Comparison of ENCODE assay signal across 1 cellular context in the genomic region with DNA sequence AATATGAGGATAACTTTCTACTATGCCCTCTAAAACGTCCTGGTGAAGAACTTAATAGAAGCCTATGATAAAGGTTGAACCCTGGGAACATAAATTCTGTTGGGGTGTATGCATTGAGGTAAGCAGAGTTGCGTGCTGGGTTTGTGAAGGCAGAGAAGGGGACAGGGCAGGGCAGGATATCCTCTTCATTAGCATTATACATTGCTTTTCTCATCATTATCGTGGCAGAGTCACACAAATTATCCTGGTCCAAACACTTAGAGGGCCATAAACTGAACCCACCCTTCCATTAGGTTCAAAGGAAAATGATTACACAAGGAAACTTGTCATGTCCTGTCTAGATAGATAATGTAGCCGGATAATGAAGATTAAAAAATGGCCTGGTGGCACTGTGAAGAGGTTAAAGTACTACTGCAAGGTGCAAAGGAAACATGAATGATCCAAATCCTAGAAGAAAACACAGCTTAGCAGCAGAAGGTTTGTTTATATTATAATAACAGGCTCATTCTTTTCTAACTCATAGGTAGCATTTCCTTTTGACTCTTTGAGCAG.
TF ChIP-seq lines count a peak whose summit lies in the region.

No MANE protein-coding gene starts in this region.

TF ChIP-seq in GM23338, 12 proteins besides CTCF, POLR2A, EP300 and RAD21 (continued from another document):
- TF ChIP-seq, protein P1, sequence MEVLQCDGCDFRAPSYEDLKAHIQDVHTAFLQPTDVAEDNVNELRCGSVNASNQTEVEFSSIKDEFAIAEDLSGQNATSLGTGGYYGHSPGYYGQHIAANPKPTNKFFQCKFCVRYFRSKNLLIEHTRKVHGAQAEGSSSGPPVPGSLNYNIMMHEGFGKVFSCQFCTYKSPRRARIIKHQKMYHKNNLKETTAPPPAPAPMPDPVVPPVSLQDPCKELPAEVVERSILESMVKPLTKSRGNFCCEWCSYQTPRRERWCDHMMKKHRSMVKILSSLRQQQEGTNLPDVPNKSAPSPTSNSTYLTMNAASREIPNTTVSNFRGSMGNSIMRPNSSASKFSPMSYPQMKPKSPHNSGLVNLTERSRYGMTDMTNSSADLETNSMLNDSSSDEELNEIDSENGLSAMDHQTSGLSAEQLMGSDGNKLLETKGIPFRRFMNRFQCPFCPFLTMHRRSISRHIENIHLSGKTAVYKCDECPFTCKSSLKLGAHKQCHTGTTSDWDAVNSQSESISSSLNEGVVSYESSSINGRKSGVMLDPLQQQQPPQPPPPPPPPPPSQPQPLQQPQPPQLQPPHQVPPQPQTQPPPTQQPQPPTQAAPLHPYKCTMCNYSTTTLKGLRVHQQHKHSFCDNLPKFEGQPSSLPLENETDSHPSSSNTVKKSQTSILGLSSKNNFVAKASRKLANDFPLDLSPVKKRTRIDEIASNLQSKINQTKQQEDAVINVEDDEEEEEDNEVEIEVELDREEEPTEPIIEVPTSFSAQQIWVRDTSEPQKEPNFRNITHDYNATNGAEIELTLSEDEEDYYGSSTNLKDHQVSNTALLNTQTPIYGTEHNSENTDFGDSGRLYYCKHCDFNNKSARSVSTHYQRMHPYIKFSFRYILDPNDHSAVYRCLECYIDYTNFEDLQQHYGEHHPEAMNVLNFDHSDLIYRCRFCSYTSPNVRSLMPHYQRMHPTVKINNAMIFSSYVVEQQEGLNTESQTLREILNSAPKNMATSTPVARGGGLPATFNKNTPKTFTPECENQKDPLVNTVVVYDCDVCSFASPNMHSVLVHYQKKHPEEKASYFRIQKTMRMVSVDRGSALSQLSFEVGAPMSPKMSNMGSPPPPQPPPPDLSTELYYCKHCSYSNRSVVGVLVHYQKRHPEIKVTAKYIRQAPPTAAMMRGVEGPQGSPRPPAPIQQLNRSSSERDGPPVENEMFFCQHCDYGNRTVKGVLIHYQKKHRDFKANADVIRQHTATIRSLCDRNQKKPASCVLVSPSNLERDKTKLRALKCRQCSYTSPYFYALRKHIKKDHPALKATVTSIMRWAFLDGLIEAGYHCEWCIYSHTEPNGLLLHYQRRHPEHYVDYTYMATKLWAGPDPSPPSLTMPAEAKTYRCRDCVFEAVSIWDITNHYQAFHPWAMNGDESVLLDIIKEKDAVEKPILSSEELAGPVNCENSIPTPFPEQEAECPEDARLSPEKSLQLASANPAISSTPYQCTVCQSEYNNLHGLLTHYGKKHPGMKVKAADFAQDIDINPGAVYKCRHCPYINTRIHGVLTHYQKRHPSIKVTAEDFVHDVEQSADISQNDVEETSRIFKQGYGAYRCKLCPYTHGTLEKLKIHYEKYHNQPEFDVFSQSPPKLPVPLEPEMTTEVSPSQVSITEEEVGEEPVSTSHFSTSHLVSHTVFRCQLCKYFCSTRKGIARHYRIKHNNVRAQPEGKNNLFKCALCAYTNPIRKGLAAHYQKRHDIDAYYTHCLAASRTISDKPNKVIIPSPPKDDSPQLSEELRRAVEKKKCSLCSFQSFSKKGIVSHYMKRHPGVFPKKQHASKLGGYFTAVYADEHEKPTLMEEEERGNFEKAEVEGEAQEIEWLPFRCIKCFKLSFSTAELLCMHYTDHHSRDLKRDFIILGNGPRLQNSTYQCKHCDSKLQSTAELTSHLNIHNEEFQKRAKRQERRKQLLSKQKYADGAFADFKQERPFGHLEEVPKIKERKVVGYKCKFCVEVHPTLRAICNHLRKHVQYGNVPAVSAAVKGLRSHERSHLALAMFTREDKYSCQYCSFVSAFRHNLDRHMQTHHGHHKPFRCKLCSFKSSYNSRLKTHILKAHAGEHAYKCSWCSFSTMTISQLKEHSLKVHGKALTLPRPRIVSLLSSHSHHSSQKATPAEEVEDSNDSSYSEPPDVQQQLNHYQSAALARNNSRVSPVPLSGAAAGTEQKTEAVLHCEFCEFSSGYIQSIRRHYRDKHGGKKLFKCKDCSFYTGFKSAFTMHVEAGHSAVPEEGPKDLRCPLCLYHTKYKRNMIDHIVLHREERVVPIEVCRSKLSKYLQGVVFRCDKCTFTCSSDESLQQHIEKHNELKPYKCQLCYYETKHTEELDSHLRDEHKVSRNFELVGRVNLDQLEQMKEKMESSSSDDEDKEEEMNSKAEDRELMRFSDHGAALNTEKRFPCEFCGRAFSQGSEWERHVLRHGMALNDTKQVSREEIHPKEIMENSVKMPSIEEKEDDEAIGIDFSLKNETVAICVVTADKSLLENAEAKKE (CRISPR knock-in tag; IDR thresholded peaks at IDR 0.05), result no peak
- no peak for TF ChIP-seq CREB1 (CRISPR knock-in tag; IDR thresholded peaks at IDR 0.05; ENCODE audit: low read depth)
- no peak for TF ChIP-seq JUNB (IDR thresholded peaks at IDR 0.05; ENCODE audit: unreplicated experiment)
- no peak for TF ChIP-seq EZH2phosphoT487 (IDR thresholded peaks at IDR 0.05; ENCODE audit: unreplicated experiment)
- TF ChIP-seq ZNF114 (CRISPR knock-in tag; IDR thresholded peaks at IDR 0.05), result no peak
- no peak for TF ChIP-seq POLR2AphosphoS5 (IDR thresholded peaks at IDR 0.05; ENCODE audit: low read depth)
- TF ChIP-seq, protein P2, sequence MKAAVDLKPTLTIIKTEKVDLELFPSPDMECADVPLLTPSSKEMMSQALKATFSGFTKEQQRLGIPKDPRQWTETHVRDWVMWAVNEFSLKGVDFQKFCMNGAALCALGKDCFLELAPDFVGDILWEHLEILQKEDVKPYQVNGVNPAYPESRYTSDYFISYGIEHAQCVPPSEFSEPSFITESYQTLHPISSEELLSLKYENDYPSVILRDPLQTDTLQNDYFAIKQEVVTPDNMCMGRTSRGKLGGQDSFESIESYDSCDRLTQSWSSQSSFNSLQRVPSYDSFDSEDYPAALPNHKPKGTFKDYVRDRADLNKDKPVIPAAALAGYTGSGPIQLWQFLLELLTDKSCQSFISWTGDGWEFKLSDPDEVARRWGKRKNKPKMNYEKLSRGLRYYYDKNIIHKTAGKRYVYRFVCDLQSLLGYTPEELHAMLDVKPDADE (IDR thresholded peaks at IDR 0.05), result no peak
- TF ChIP-seq, protein P3, sequence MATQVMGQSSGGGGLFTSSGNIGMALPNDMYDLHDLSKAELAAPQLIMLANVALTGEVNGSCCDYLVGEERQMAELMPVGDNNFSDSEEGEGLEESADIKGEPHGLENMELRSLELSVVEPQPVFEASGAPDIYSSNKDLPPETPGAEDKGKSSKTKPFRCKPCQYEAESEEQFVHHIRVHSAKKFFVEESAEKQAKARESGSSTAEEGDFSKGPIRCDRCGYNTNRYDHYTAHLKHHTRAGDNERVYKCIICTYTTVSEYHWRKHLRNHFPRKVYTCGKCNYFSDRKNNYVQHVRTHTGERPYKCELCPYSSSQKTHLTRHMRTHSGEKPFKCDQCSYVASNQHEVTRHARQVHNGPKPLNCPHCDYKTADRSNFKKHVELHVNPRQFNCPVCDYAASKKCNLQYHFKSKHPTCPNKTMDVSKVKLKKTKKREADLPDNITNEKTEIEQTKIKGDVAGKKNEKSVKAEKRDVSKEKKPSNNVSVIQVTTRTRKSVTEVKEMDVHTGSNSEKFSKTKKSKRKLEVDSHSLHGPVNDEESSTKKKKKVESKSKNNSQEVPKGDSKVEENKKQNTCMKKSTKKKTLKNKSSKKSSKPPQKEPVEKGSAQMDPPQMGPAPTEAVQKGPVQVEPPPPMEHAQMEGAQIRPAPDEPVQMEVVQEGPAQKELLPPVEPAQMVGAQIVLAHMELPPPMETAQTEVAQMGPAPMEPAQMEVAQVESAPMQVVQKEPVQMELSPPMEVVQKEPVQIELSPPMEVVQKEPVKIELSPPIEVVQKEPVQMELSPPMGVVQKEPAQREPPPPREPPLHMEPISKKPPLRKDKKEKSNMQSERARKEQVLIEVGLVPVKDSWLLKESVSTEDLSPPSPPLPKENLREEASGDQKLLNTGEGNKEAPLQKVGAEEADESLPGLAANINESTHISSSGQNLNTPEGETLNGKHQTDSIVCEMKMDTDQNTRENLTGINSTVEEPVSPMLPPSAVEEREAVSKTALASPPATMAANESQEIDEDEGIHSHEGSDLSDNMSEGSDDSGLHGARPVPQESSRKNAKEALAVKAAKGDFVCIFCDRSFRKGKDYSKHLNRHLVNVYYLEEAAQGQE (IDR thresholded peaks at IDR 0.05; ENCODE audit: unreplicated experiment), result no peak
